In genomic region chr12:17661250-17661649, GRCh38 we compare ENCODE assay signal across 16 cellular contexts.
DNase-seq lines count a peak whose midpoint lies in the region; FAIRE-seq and TF ChIP-seq lines count a peak whose summit lies in the region.
"Had no signal": no experiment of that assay in that cellular context is flagged by ENCODE, and none has a peak within 500 bp of the region (broad histone marks: within the 10 kb centered on the region; RNA-seq: fewer than 3 reads in every experiment).

No MANE protein-coding gene starts in this region.

- TF ChIP-seq CTCF in bronchial epithelial cell (IDR thresholded peaks at IDR 0.05; ENCODE audit: insufficient read depth, low read length, severe bottlenecking) = no peak

- H3K56ac ChIP-seq in mesendoderm (ENCODE audit: low read length) = no peak overlapping the region

- no peak overlapping the region for H3K4ac ChIP-seq in mesendoderm (ENCODE audit: low read depth, low read length)

- WGBS in mesendoderm (ENCODE audit: extremely low coverage, insufficient coverage, low lambda C conversion rate) = no CpG with 5 or more reads among the region's 1 CpG

- FAIRE-seq in bronchial epithelial cell (lab: Jason Lieb, UNC) = no peak

- no peak overlapping the region for H2BK5ac ChIP-seq in mesendoderm (ENCODE audit: low read length)

- H4K5ac ChIP-seq in mesendoderm (ENCODE audit: low read length) = no peak overlapping the region

- DNase-seq in DMS53 treated with DMSO at 0.1 percent for 48 hours (lab: John Stamatoyannopoulos, UW; ENCODE audit: unreplicated experiment) = peak; percentile 20
- peak; percentile 15 for DNase-seq in HPDE6-E6E7 (ENCODE audit: extremely low spot score)
- DNase-seq in bronchial epithelial cell (ENCODE audit: low read depth) = peak; percentile 21
- peak; percentile 19 for DNase-seq in mesendoderm
- no peak for DNase-seq in SW480 (ENCODE audit: low spot score)
- DNase-seq in activated CD8-positive, alpha-beta memory T cell treated with anti-CD3 and anti-CD28 coated beads, Interleukin-2, amount 50 U/mL, for 4 hours = no peak
- DNase-seq in T1000 (lab: John Stamatoyannopoulos, UW) = no peak
- DNase-seq: CD4-positive, CD25-positive, alpha-beta regulatory T cell; DMS79; Kasumi-1; NCI-H1105 treated with DMSO at 0.1 percent for 48 hours; NCI-H1694 treated with DMSO at 0.1 percent for 48 hours; NCI-H2107; NCI-H345; NCI-H748 treated with DMSO at 0.1 percent for 48 hours had no signal

- H3K4me1 ChIP-seq in mesendoderm (ENCODE audit: control insufficient read depth, low read depth, low read length) = no peaks in the 10 kb centered on the region
- H3K4me1 ChIP-seq: HAP-1 had no signal

- H3K9ac ChIP-seq in mesendoderm (ENCODE audit: low read length) = no peak overlapping the region

- H3K79me2 ChIP-seq in mesendoderm (ENCODE audit: control insufficient read depth, insufficient read depth, low read length) = no peaks in the 10 kb centered on the region

- no peak overlapping the region for H3K4me2 ChIP-seq in mesendoderm (ENCODE audit: low read length)

- no peak overlapping the region for H2BK15ac ChIP-seq in mesendoderm (replicated peaks; ENCODE audit: low read depth)

- H3K36me3 ChIP-seq in bronchial epithelial cell (ENCODE audit: control insufficient read depth, insufficient read depth, low read length) (no peaks in the 10 kb centered on the region), mesendoderm (ENCODE audit: control insufficient read depth, insufficient read depth, low read length) (no peaks in the 10 kb centered on the region)
- H3K36me3 ChIP-seq: HAP-1 had no signal

- H3K27me3 ChIP-seq in bronchial epithelial cell (ENCODE audit: control insufficient read depth, insufficient read depth, low read length) (no peaks in the 10 kb centered on the region), mesendoderm (ENCODE audit: insufficient read depth, low read length, poor library complexity) (no peaks in the 10 kb centered on the region)

- H2BK120ac ChIP-seq in mesendoderm (ENCODE audit: low read depth, low read length) = no peak overlapping the region

- H3K27ac ChIP-seq in mesendoderm (ENCODE audit: low read depth, low read length) = no peak overlapping the region

- H3K4me3 ChIP-seq in bronchial epithelial cell (ENCODE audit: low read depth, low read length) (no peak overlapping the region), mesendoderm (ENCODE audit: low read length) (no peak overlapping the region)
- H3K4me3 ChIP-seq: HAP-1 had no signal

- H4K8ac ChIP-seq in mesendoderm (ENCODE audit: low read depth, low read length) = no peak overlapping the region

- H3K18ac ChIP-seq in mesendoderm (ENCODE audit: low read length) = no peak overlapping the region

- no peak overlapping the region for H2AK5ac ChIP-seq in mesendoderm (ENCODE audit: low read length)

- H3K79me1 ChIP-seq in mesendoderm (ENCODE audit: low read length) = no peaks in the 10 kb centered on the region

- no peak overlapping the region for H3K23ac ChIP-seq in mesendoderm (ENCODE audit: low read length)

Comparison
In these comparisons a context has a peak if more than half of its experiments do, and no peak if none do; other contexts are left out.
1. DNase-seq: peak in DMS53 treated with DMSO at 0.1 percent for 48 hours (single experiment), HPDE6-E6E7 (single experiment), bronchial epithelial cell (single experiment) and mesendoderm (single experiment); none in SW480 (single experiment), activated CD8-positive, alpha-beta memory T cell treated with anti-CD3 and anti-CD28 coated beads, Interleukin-2, amount 50 U/mL, for 4 hours (single experiment) and T1000 (single experiment).